12 cellular contexts compared by ENCODE assay signal in genomic region chr5:87390075-87390474, GRCh38. TPM values are rescaled to one million over a fixed set of nuclear protein-coding genes. Genes with fewer than 3 reads are reported as not detected.
DNase-seq lines count a peak whose midpoint lies in the region; ATAC-seq and TF ChIP-seq lines count a peak whose summit lies in the region.
"Had no signal": no experiment of that assay in that cellular context is flagged by ENCODE, and none has a peak within 500 bp of the region (broad histone marks: within the 10 kb centered on the region; RNA-seq: fewer than 3 reads in every experiment).

No MANE protein-coding gene starts in this region.

- peaks cover 55% of the 10 kb centered on the region for H3K36me3 Mint-ChIP-seq in activated CD4-positive, alpha-beta memory T cell treated with anti-CD3 and anti-CD28 coated beads for 36 hours
- peaks cover 78% of the 10 kb centered on the region for H3K36me3 Mint-ChIP-seq in activated CD4-positive, alpha-beta memory T cell treated with anti-CD3 and anti-CD28 coated beads, Interleukin-2, amount 10 ng/mL, durations not matched to agents 7 days and 5 days (ENCODE audit: low read depth)
- peaks cover 34% of the 10 kb centered on the region for H3K36me3 Mint-ChIP-seq in activated naive CD8-positive, alpha-beta T cell treated with anti-CD3 and anti-CD28 coated beads, Interleukin-2, amount 10 ng/mL, durations not matched to agents 7 days and 5 days
- H3K36me3 Mint-ChIP-seq in progenitor cell of endocrine pancreas (ENCODE audit: insufficient read depth): peaks cover 36% of the 10 kb centered on the region

- DNase-seq in activated CD4-positive, alpha-beta memory T cell treated with anti-CD3 and anti-CD28 coated beads for 36 hours: no peak
- no peak for DNase-seq in activated CD4-positive, alpha-beta memory T cell treated with anti-CD3 and anti-CD28 coated beads, Interleukin-2, amount 10 ng/mL, durations not matched to agents 7 days and 5 days
- no peak for DNase-seq in activated naive CD8-positive, alpha-beta T cell treated with anti-CD3 and anti-CD28 coated beads, Interleukin-2, amount 10 ng/mL, durations not matched to agents 7 days and 5 days
- no peak for DNase-seq in progenitor cell of endocrine pancreas (ENCODE audit: low spot score, unreplicated experiment)
- DNase-seq in mucosa of gallbladder (ENCODE audit: low spot score): no peak
- DNase-seq in dedifferentiated amniotic fluid mesenchymal stem cell (ENCODE audit: extremely low spot score): no peak
- DNase-seq: activated CD4-positive, CD25-positive, alpha-beta regulatory T cell; activated gamma-delta T cell; MG63; trophoblast cell had no signal

- peaks cover 13% of the 10 kb centered on the region for H3K4me1 Mint-ChIP-seq in activated CD4-positive, alpha-beta memory T cell treated with anti-CD3 and anti-CD28 coated beads for 36 hours (ENCODE audit: low read depth)
- H3K4me1 Mint-ChIP-seq in activated CD4-positive, alpha-beta memory T cell treated with anti-CD3 and anti-CD28 coated beads, Interleukin-2, amount 10 ng/mL, durations not matched to agents 7 days and 5 days: peaks cover 19% of the 10 kb centered on the region
- peaks cover 12% of the 10 kb centered on the region for H3K4me1 Mint-ChIP-seq in activated naive CD8-positive, alpha-beta T cell treated with anti-CD3 and anti-CD28 coated beads, Interleukin-2, amount 10 ng/mL, durations not matched to agents 7 days and 5 days
- H3K4me1 Mint-ChIP-seq in progenitor cell of endocrine pancreas (ENCODE audit: low read depth): peaks cover 24% of the 10 kb centered on the region

- intact Hi-C loops in activated CD4-positive, alpha-beta memory T cell treated with anti-CD3 and anti-CD28 coated beads for 36 hours (cut with micrococcal nuclease): no loop called here

- CTCF ChIA-PET in activated CD4-positive, alpha-beta memory T cell treated with anti-CD3 and anti-CD28 coated beads for 36 hours (lab: Charles Lee): interaction anchor here (1.8 to 1.9 kb wide), 2 partner anchors 10 to 12 kb away, joined by 6 read pairs; no protein-coding TSS in a partner anchor
- CTCF ChIA-PET in activated CD4-positive, alpha-beta memory T cell treated with anti-CD3 and anti-CD28 coated beads, Interleukin-2, amount 10 ng/mL, durations not matched to agents 7 days and 5 days (lab: Charles Lee): interaction anchor here (3.5 kb wide), 1 partner anchor 10 kb away, joined by 23 read pairs; no protein-coding TSS in a partner anchor

- H3K27me3 Mint-ChIP-seq in activated CD4-positive, alpha-beta memory T cell treated with anti-CD3 and anti-CD28 coated beads for 36 hours: no peaks in the 10 kb centered on the region
- no peaks in the 10 kb centered on the region for H3K27me3 Mint-ChIP-seq in activated CD4-positive, alpha-beta memory T cell treated with anti-CD3 and anti-CD28 coated beads, Interleukin-2, amount 10 ng/mL, durations not matched to agents 7 days and 5 days
- H3K27me3 Mint-ChIP-seq in activated naive CD8-positive, alpha-beta T cell treated with anti-CD3 and anti-CD28 coated beads, Interleukin-2, amount 10 ng/mL, durations not matched to agents 7 days and 5 days: no peaks in the 10 kb centered on the region
- no peaks in the 10 kb centered on the region for H3K27me3 Mint-ChIP-seq in progenitor cell of endocrine pancreas

- H3K27ac Mint-ChIP-seq in activated CD4-positive, alpha-beta memory T cell treated with anti-CD3 and anti-CD28 coated beads for 36 hours: peak overlapping the region; percentile 34
- H3K27ac Mint-ChIP-seq in activated CD4-positive, alpha-beta memory T cell treated with anti-CD3 and anti-CD28 coated beads, Interleukin-2, amount 10 ng/mL, durations not matched to agents 7 days and 5 days: no peak overlapping the region
- peak overlapping the region; percentile 50 for H3K27ac Mint-ChIP-seq in activated naive CD8-positive, alpha-beta T cell treated with anti-CD3 and anti-CD28 coated beads, Interleukin-2, amount 10 ng/mL, durations not matched to agents 7 days and 5 days
- H3K27ac Mint-ChIP-seq in progenitor cell of endocrine pancreas: peak overlapping the region; percentile 81

- no peak for TF ChIP-seq CTCF in progenitor cell of endocrine pancreas (IDR thresholded peaks at IDR 0.05; ENCODE audit: unreplicated experiment)

- ATAC-seq in HG02884 (IDR thresholded peaks at IDR 0.05; ENCODE audit: unreplicated experiment): peak; percentile 37
- ATAC-seq in activated naive CD8-positive, alpha-beta T cell treated with anti-CD3 and anti-CD28 coated beads, Interleukin-2, amount 10 ng/mL, durations not matched to agents 7 days and 5 days (ENCODE audit: low read depth): no peak
- ATAC-seq in GM18498 (IDR thresholded peaks at IDR 0.05; ENCODE audit: unreplicated experiment): no peak

- no peak overlapping the region for H3K4me3 Mint-ChIP-seq in activated CD4-positive, alpha-beta memory T cell treated with anti-CD3 and anti-CD28 coated beads for 36 hours
- no peak overlapping the region for H3K4me3 Mint-ChIP-seq in activated CD4-positive, alpha-beta memory T cell treated with anti-CD3 and anti-CD28 coated beads, Interleukin-2, amount 10 ng/mL, durations not matched to agents 7 days and 5 days
- H3K4me3 Mint-ChIP-seq in activated naive CD8-positive, alpha-beta T cell treated with anti-CD3 and anti-CD28 coated beads, Interleukin-2, amount 10 ng/mL, durations not matched to agents 7 days and 5 days: no peak overlapping the region
- H3K4me3 Mint-ChIP-seq in progenitor cell of endocrine pancreas (ENCODE audit: low read depth): no peak overlapping the region

- no peaks in the 10 kb centered on the region for H3K9me3 Mint-ChIP-seq in activated CD4-positive, alpha-beta memory T cell treated with anti-CD3 and anti-CD28 coated beads for 36 hours
- no peaks in the 10 kb centered on the region for H3K9me3 Mint-ChIP-seq in activated CD4-positive, alpha-beta memory T cell treated with anti-CD3 and anti-CD28 coated beads, Interleukin-2, amount 10 ng/mL, durations not matched to agents 7 days and 5 days
- H3K9me3 Mint-ChIP-seq in activated naive CD8-positive, alpha-beta T cell treated with anti-CD3 and anti-CD28 coated beads, Interleukin-2, amount 10 ng/mL, durations not matched to agents 7 days and 5 days: no peaks in the 10 kb centered on the region
- H3K9me3 Mint-ChIP-seq in progenitor cell of endocrine pancreas (ENCODE audit: low read depth): no peaks in the 10 kb centered on the region

- POLR2A ChIA-PET in activated CD4-positive, alpha-beta memory T cell treated with anti-CD3 and anti-CD28 coated beads for 36 hours (lab: Charles Lee): no interaction called here
- POLR2A ChIA-PET in activated CD4-positive, alpha-beta memory T cell treated with anti-CD3 and anti-CD28 coated beads, Interleukin-2, amount 10 ng/mL, durations not matched to agents 7 days and 5 days (lab: Charles Lee): no interaction called here
- POLR2A ChIA-PET in activated naive CD8-positive, alpha-beta T cell treated with anti-CD3 and anti-CD28 coated beads, Interleukin-2, amount 10 ng/mL, durations not matched to agents 7 days and 5 days (lab: Charles Lee): interaction anchor here (1.2 kb wide), 1 partner anchor 21 kb away, joined by 3 read pairs; no protein-coding TSS in a partner anchor

RNA-seq across cellular contexts. Expression of gene CCNH, which starts 22.7 kb away (rescaled TPM):
- 10 to 100 TPM; 65.8 to 72.7 TPM for total RNA-seq in activated CD4-positive, alpha-beta memory T cell treated with anti-CD3 and anti-CD28 coated beads for 36 hours
- total RNA-seq in activated CD4-positive, alpha-beta memory T cell treated with anti-CD3 and anti-CD28 coated beads, Interleukin-2, amount 10 ng/mL, durations not matched to agents 7 days and 5 days: 10 to 100 TPM; 55.7 to 60.4 TPM
- total RNA-seq in activated naive CD8-positive, alpha-beta T cell treated with anti-CD3 and anti-CD28 coated beads, Interleukin-2, amount 10 ng/mL, durations not matched to agents 7 days and 5 days: 10 to 100 TPM; 63.2 to 71.0 TPM
- total RNA-seq in progenitor cell of endocrine pancreas: 38.1 and 44.6 TPM in 2 replicates
- total RNA-seq in mucosa of gallbladder: 35.8 TPM
